1 cellular context compared by ENCODE assay signal in genomic region chr16:85159226-85159980, GRCh38.
TF ChIP-seq lines count a peak whose summit lies in the region.

No MANE protein-coding gene starts in this region.

TF ChIP-seq in HepG2, 621 proteins besides CTCF, POLR2A, EP300 and RAD21 (continued from another document and continues in another):
- 0 out of 2 replicates have a peak, but pooled peaks have one; percentile 81 for TF ChIP-seq CHD4 (IDR thresholded peaks at IDR 0.05; ENCODE audit: borderline replicate concordance, low read length)
- TF ChIP-seq ZNF546 (CRISPR knock-in tag; conservative IDR thresholded peaks at IDR 0.05) = peak; percentile 75
- peak; percentile 74; the same call in 1 of the 2 replicates for TF ChIP-seq MYPOP (CRISPR knock-in tag; IDR thresholded peaks at IDR 0.05)
- TF ChIP-seq ZNF770 (CRISPR knock-in tag; IDR thresholded peaks at IDR 0.05) = peak; percentile 44; the same call in 1 of the 2 replicates
- TF ChIP-seq ZNF225 (CRISPR knock-in tag; IDR thresholded peaks at IDR 0.05) = no peak
- TF ChIP-seq ZNF333 (CRISPR knock-in tag; IDR thresholded peaks at IDR 0.05; ENCODE audit: borderline replicate concordance) = no peak
- peak; percentile 70 for TF ChIP-seq ZNF430 (CRISPR knock-in tag; IDR thresholded peaks at IDR 0.05)
- TF ChIP-seq ZMAT5 (CRISPR knock-in tag; IDR thresholded peaks at IDR 0.05; ENCODE audit: borderline replicate concordance, low read depth) = no peak
- TF ChIP-seq IRF2 (CRISPR knock-in tag; IDR thresholded peaks at IDR 0.05) = 0 out of 2 replicates have a peak, but pooled peaks have one; percentile 4
- no peak for TF ChIP-seq AGO1 (IDR thresholded peaks at IDR 0.05; ENCODE audit: low read depth, low read length, poor library complexity, severe bottlenecking)
- no peak for TF ChIP-seq ZNF10 (CRISPR knock-in tag; IDR thresholded peaks at IDR 0.05; ENCODE audit: borderline replicate concordance, low read depth)
- no peak for TF ChIP-seq ZNF367 (CRISPR knock-in tag; IDR thresholded peaks at IDR 0.05; ENCODE audit: borderline replicate concordance)
- TF ChIP-seq ZNF629 (CRISPR knock-in tag; conservative IDR thresholded peaks at IDR 0.05) = peak; percentile 88
- TF ChIP-seq ZNF101 (CRISPR knock-in tag; IDR thresholded peaks at IDR 0.05; ENCODE audit: borderline replicate concordance, low read depth) = no peak
- peak; percentile 70; the same call in 1 of the 2 replicates for TF ChIP-seq HOXD1 (CRISPR knock-in tag; IDR thresholded peaks at IDR 0.05)
- no peak for TF ChIP-seq MYNN (CRISPR knock-in tag; IDR thresholded peaks at IDR 0.05; ENCODE audit: low read depth)
- TF ChIP-seq ZSCAN20 (CRISPR knock-in tag; IDR thresholded peaks at IDR 0.05; ENCODE audit: borderline replicate concordance) = 0 out of 2 replicates have a peak, but pooled peaks have one; percentile 32
- TF ChIP-seq ATF2 (CRISPR knock-in tag; IDR thresholded peaks at IDR 0.05) = 0 out of 2 replicates have a peak, but pooled peaks have one; percentile 55
- TF ChIP-seq ZNF232 (CRISPR knock-in tag; IDR thresholded peaks at IDR 0.05; ENCODE audit: borderline replicate concordance) = peak; percentile 86; the same call in 1 of the 2 replicates
- TF ChIP-seq KDM6A (CRISPR knock-in tag; IDR thresholded peaks at IDR 0.05; ENCODE audit: low read depth) = peak; percentile 57
- no peak; the same call in 1 of the 2 replicates for TF ChIP-seq ETV5 (CRISPR knock-in tag; IDR thresholded peaks at IDR 0.05; ENCODE audit: borderline replicate concordance)
- no peak for TF ChIP-seq MTERF4 (CRISPR knock-in tag; IDR thresholded peaks at IDR 0.05)
- TF ChIP-seq BATF2 (CRISPR knock-in tag; IDR thresholded peaks at IDR 0.05) = no peak
- peak; percentile 50 for TF ChIP-seq ZMYM2 (CRISPR knock-in tag; IDR thresholded peaks at IDR 0.05)
- no peak for TF ChIP-seq ZNF597 (CRISPR knock-in tag; IDR thresholded peaks at IDR 0.05)
- TF ChIP-seq ZNF451 (CRISPR knock-in tag; IDR thresholded peaks at IDR 0.05) = no peak; the same call in 1 of the 2 replicates
- TF ChIP-seq SIX1 (CRISPR knock-in tag; IDR thresholded peaks at IDR 0.05; ENCODE audit: borderline replicate concordance) = peak; percentile 87; the same call in 1 of the 2 replicates
- no peak for TF ChIP-seq ZNF672 (CRISPR knock-in tag; IDR thresholded peaks at IDR 0.05)
- 0 out of 2 replicates have a peak, but pooled peaks have one; percentile 33 for TF ChIP-seq ZFY (CRISPR knock-in tag; IDR thresholded peaks at IDR 0.05)
- no peak for TF ChIP-seq ATM (IDR thresholded peaks at IDR 0.05; ENCODE audit: borderline replicate concordance)
- TF ChIP-seq ZNF24 (IDR thresholded peaks at IDR 0.05) = no peak
- TF ChIP-seq E2F2 (CRISPR knock-in tag; IDR thresholded peaks at IDR 0.05; ENCODE audit: borderline replicate concordance) = no peak; the same call in 1 of the 2 replicates
- peak; percentile 62 for TF ChIP-seq ZSCAN21 (CRISPR knock-in tag; IDR thresholded peaks at IDR 0.05; ENCODE audit: borderline replicate concordance)
- TF ChIP-seq SMAD3 (CRISPR knock-in tag; IDR thresholded peaks at IDR 0.05) = 0 out of 2 replicates have a peak, but pooled peaks have one; percentile 22
- TF ChIP-seq NFE2L2 (IDR thresholded peaks at IDR 0.05; ENCODE audit: low read length) = 0 out of 2 replicates have a peak, but pooled peaks have one; percentile 19
- TF ChIP-seq ZSCAN12 (CRISPR knock-in tag; IDR thresholded peaks at IDR 0.05) = peak; percentile 46; the same call in 1 of the 2 replicates
- no peak for TF ChIP-seq KAT2B (IDR thresholded peaks at IDR 0.05; ENCODE audit: borderline replicate concordance, low read depth, low read length)
- no peak for TF ChIP-seq ZNF839 (CRISPR knock-in tag; IDR thresholded peaks at IDR 0.05; ENCODE audit: borderline replicate concordance)
- no peak; the same call in 1 of the 2 replicates for TF ChIP-seq TAF1 (CRISPR knock-in tag; IDR thresholded peaks at IDR 0.05)
- no peak; the same call in 1 of the 2 replicates for TF ChIP-seq YEATS2 (CRISPR knock-in tag; IDR thresholded peaks at IDR 0.05; ENCODE audit: borderline replicate concordance)
- TF ChIP-seq ZNF891 (CRISPR knock-in tag; IDR thresholded peaks at IDR 0.05) = peak; percentile 94
- 0 out of 2 replicates have a peak, but pooled peaks have one; percentile 43 for TF ChIP-seq ZNF792 (CRISPR knock-in tag; IDR thresholded peaks at IDR 0.05)
- no peak for TF ChIP-seq ZNF589 (CRISPR knock-in tag; conservative IDR thresholded peaks at IDR 0.05)
- TF ChIP-seq PRPF4 (IDR thresholded peaks at IDR 0.05; ENCODE audit: low read depth, low read length, poor library complexity, severe bottlenecking) = no peak
- TF ChIP-seq TOPORS (CRISPR knock-in tag; IDR thresholded peaks at IDR 0.05) = peak; percentile 6; the same call in 1 of the 2 replicates
- no peak; the same call in 1 of the 2 replicates for TF ChIP-seq MXD1 (CRISPR knock-in tag; IDR thresholded peaks at IDR 0.05)
- TF ChIP-seq MAZ (IDR thresholded peaks at IDR 0.05; ENCODE audit: borderline replicate concordance, low read depth, low read length) = peak; percentile 15; the same call in 1 of the 2 replicates
- TF ChIP-seq MAZ (CRISPR knock-in tag; IDR thresholded peaks at IDR 0.05; ENCODE audit: low read depth) = peak; percentile 52; the same call in 1 of the 2 replicates
- TF ChIP-seq REST (IDR thresholded peaks at IDR 0.05; ENCODE audit: borderline replicate concordance in 1 of 2, low read depth in 1 of 2, low read length in 2 of 2) = 0 out of 4 replicates have a peak, but pooled peaks of 1 of the 2 experiments have one; percentile 41
- no peak for TF ChIP-seq NFE2L1 (CRISPR knock-in tag; IDR thresholded peaks at IDR 0.05; ENCODE audit: borderline replicate concordance)
- TF ChIP-seq FOXP4 (CRISPR knock-in tag; IDR thresholded peaks at IDR 0.05) = peak; percentile 48; the same call in 1 of the 2 replicates
- no peak for TF ChIP-seq ZNF33A (CRISPR knock-in tag; IDR thresholded peaks at IDR 0.05; ENCODE audit: borderline replicate concordance)
- TF ChIP-seq ZIK1 (CRISPR knock-in tag; IDR thresholded peaks at IDR 0.05; ENCODE audit: borderline replicate concordance, low read depth) = no peak
